Comparison of ENCODE assay signal across 8 cellular contexts in the genomic region with DNA sequence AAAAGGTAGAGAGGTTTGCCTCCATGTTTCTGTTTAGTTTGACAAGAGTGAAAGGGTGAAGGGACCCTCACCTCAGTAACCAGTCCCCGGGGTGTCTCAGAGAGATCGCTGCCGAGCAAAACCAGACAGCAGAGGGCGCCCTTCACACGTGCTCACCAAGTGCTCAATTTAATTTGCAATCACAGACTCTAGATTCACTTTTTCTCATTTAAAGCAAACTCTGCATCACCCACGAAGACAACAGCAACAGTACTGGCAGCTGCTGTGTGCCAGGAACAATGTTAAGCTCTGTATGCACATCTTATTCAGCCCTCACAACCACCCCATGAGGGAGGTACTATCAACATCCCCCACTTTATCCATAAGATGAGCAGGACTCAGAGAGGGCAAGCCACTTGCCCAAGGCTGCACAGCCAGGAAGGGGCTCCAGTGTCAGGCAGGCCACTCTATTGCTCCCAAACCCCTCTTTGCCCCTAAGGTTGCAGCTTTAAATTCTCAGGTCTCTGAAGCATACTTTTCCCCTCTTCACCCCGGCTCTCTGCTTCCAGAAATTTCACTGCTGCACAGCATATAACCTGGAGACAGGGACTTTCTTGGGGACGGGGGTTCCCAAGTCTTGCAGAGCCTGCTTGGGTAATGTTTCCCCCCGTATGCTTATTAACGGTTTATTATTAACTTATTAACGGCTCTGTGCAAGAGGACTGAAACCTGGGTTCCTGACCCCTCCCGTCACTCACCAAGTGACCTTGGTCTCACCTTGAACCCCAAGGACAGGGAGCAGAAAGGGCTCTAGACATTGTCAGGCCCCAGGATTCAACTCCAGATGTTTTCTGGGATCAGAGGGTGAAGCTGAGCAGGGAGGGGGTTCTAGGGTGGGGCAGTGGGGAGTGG.
DNase-seq lines count a peak whose midpoint lies in the region; ATAC-seq and TF ChIP-seq lines count a peak whose summit lies in the region.

No MANE protein-coding gene starts in this region.

- H3K27ac ChIP-seq in foreskin keratinocyte, result no peak overlapping the region
- no peak overlapping the region for H3K27ac ChIP-seq in thyroid gland

- H3K36me3 Mint-ChIP-seq in activated T-helper 17 cell treated with anti-CD3 and anti-CD28 coated beads, Interleukin-2, amount 50 U/mL, for 72 hours (ENCODE audit: low read depth), result no peaks in the 10 kb centered on the region
- no peaks in the 10 kb centered on the region for H3K36me3 Mint-ChIP-seq in osteocyte (ENCODE audit: unreplicated experiment)

- H3K4me3 ChIP-seq in thyroid gland (replicated peaks in 1 of 3), result no peak overlapping the region

- no peaks in the 10 kb centered on the region for H3K9me3 Mint-ChIP-seq in activated T-helper 17 cell treated with anti-CD3 and anti-CD28 coated beads, Interleukin-2, amount 50 U/mL, for 72 hours
- H3K9me3 Mint-ChIP-seq in osteocyte (ENCODE audit: unreplicated experiment), result no peaks in the 10 kb centered on the region

- H3K27ac Mint-ChIP-seq in activated T-helper 17 cell treated with anti-CD3 and anti-CD28 coated beads, Interleukin-2, amount 50 U/mL, for 72 hours, result no peak overlapping the region
- no peak overlapping the region for H3K27ac Mint-ChIP-seq in osteocyte (ENCODE audit: unreplicated experiment)

- WGBS in thyroid gland, 2 donors, result 40% methylated on average over 12 of the region's 12 CpGs

- H3K4me1 ChIP-seq in foreskin keratinocyte (peaks cover 5% of the 10 kb centered on the region), thyroid gland (peaks cover 8 to 9% of the 10 kb centered on the region in 2 donors)

- peaks cover 3% of the 10 kb centered on the region for H3K27me3 Mint-ChIP-seq in activated T-helper 17 cell treated with anti-CD3 and anti-CD28 coated beads, Interleukin-2, amount 50 U/mL, for 72 hours
- peaks cover 39% of the 10 kb centered on the region for H3K27me3 Mint-ChIP-seq in osteocyte (ENCODE audit: unreplicated experiment)

- TF ChIP-seq CTCF in foreskin keratinocyte (conservative IDR thresholded peaks at IDR 0.05) (peak; percentile 93), osteocyte (IDR thresholded peaks at IDR 0.05) (peak; percentile 96), thyroid gland (IDR thresholded peaks at IDR 0.05) (peak; percentile 60 to 90 (median 82))

- no peaks in the 10 kb centered on the region for H3K4me1 Mint-ChIP-seq in activated T-helper 17 cell treated with anti-CD3 and anti-CD28 coated beads, Interleukin-2, amount 50 U/mL, for 72 hours
- H3K4me1 Mint-ChIP-seq in osteocyte (ENCODE audit: unreplicated experiment), result no peaks in the 10 kb centered on the region

- peak; percentile 33 for DNase-seq in DMS53 treated with DMSO at 0.1 percent for 48 hours (lab: John Stamatoyannopoulos, UW; ENCODE audit: unreplicated experiment)
- peak; percentile 46 for DNase-seq in KG1 (lab: John Stamatoyannopoulos, UW)
- peak; percentile 84 for DNase-seq in RPMI8226
- peak in 1 of 2 donors; percentile 38 for DNase-seq in foreskin keratinocyte
- peak; percentile 89 for DNase-seq in osteocyte (ENCODE audit: extremely low spot score, unreplicated experiment)
- DNase-seq in thyroid gland, result peak; percentile 71 to 75
- no peak for DNase-seq in NCI-H187 treated with DMSO at 0.1 percent for 48 hours (lab: John Stamatoyannopoulos, UW)

- H3K27me3 ChIP-seq in foreskin keratinocyte (no peaks in the 10 kb centered on the region), thyroid gland (no peaks in the 10 kb centered on the region)

- peak; percentile 74 for ATAC-seq in activated T-helper 17 cell treated with anti-CD3 and anti-CD28 coated beads, Interleukin-2, amount 50 U/mL, for 72 hours (replicated peaks)
- peak; percentile 35 for ATAC-seq in foreskin keratinocyte

- H3K9me3 ChIP-seq in thyroid gland, result no peaks in the 10 kb centered on the region

- H3K36me3 ChIP-seq in thyroid gland, result no peaks in the 10 kb centered on the region

- TF ChIP-seq POLR2A in thyroid gland (IDR thresholded peaks at IDR 0.05), result no peak

- H3K4me3 Mint-ChIP-seq in activated T-helper 17 cell treated with anti-CD3 and anti-CD28 coated beads, Interleukin-2, amount 50 U/mL, for 72 hours, result no peak overlapping the region
- no peak overlapping the region for H3K4me3 Mint-ChIP-seq in osteocyte (ENCODE audit: unreplicated experiment)

- intact Hi-C loops in thyroid gland (cut with DNase I), result loop anchor here (2.0 to 10.0 kb wide), 2 partner anchors 103 to 205 kb away; no protein-coding TSS in a partner anchor
